In genomic region chr9:136089697-136090045, GRCh38 we compare ENCODE assay signal across 10 cellular contexts. TPM values are rescaled to one million over a fixed set of nuclear protein-coding genes. Genes with fewer than 3 reads are reported as not detected.
DNase-seq lines count a peak whose midpoint lies in the region; ATAC-seq, FAIRE-seq and TF ChIP-seq lines count a peak whose summit lies in the region.
"Had no signal": no experiment of that assay in that cellular context is flagged by ENCODE, and none has a peak within 500 bp of the region (broad histone marks: within the 10 kb centered on the region; RNA-seq: fewer than 3 reads in every experiment).

No MANE protein-coding gene starts in this region.

- CTCF ChIA-PET in HepG2 (lab: Yijun Ruan, JAX; ENCODE audit: low intra/inter-chr PET ratio, low total read pairs), result interaction anchor here (0.9 to 1.6 kb wide), 2 partner anchors 33 to 122 kb away, joined by 3 to 8 read pairs; no protein-coding TSS in a partner anchor

- no peak overlapping the region for H3K4me2 ChIP-seq in HepG2 (ENCODE audit: low read depth, low read length)

- peaks cover 41% of the 10 kb centered on the region; the same call in 1 of the 2 replicates for H4K20me1 ChIP-seq in HepG2 (ENCODE audit: insufficient read depth, low read length)

- peaks cover 36% of the 10 kb centered on the region for H3K4me1 ChIP-seq in HepG2 (ENCODE audit: insufficient read depth, low read length)

- ATAC-seq in HepG2 (no peak), GM19023 (IDR thresholded peaks at IDR 0.05; ENCODE audit: unreplicated experiment) (no peak)

- no peak for FAIRE-seq in HepG2 (lab: Jason Lieb, UNC)

- TF ChIP-seq RAD21 in HepG2 (CRISPR knock-in tag; IDR thresholded peaks at IDR 0.05), result no peak

- H3K4me3 Mint-ChIP-seq in activated T-cell treated with anti-CD3 and anti-CD28 coated beads, Interleukin-2, amount 50 U/mL, for 24 hours, result no peak overlapping the region
- H3K4me3 Mint-ChIP-seq: activated B cell treated with CpG ODN at 0.5 μM for 24 hours, naive B cell had no signal

- H3K4me3 ChIP-seq in WI38 (ENCODE audit: low read depth, low read length), result no peak overlapping the region
- no peak overlapping the region for H3K4me3 ChIP-seq in HepG2 (replicated peaks in 1 of 3; ENCODE audit: insufficient read depth in 1 of 3, low read depth in 2 of 3, low read length in 3 of 3)

- DNase-seq in AG20443 (ENCODE audit: low spot score) (peak; percentile 58), GM20000 (ENCODE audit: low spot score) (peak; percentile 81), HepG2 (ENCODE audit: low spot score) (no peak), hypothalamus (lab: John Stamatoyannopoulos, UW) (no peak), A172 (ENCODE audit: low spot score) (no peak)
- no peak for DNase-seq in activated T-cell treated with anti-CD3 and anti-CD28 coated beads, Interleukin-2, amount 50 U/mL, for 24 hours
- DNase-seq: activated B cell treated with CpG ODN at 0.5 μM for 24 hours, naive B cell had no signal

- H3K27ac ChIP-seq in HepG2 (ENCODE audit: extremely low read length, insufficient read depth, low read length), result no peak overlapping the region

- H3K27ac Mint-ChIP-seq in activated T-cell treated with anti-CD3 and anti-CD28 coated beads, Interleukin-2, amount 50 U/mL, for 24 hours, result no peak overlapping the region
- H3K27ac Mint-ChIP-seq: activated B cell treated with CpG ODN at 0.5 μM for 24 hours had no signal

- H3K27me3 ChIP-seq in HepG2 (ENCODE audit: control insufficient read depth in 1 of 2, insufficient read depth in 2 of 2, low read length in 2 of 2), result no peaks in the 10 kb centered on the region

- intact Hi-C loops in HepG2 (cut with micrococcal nuclease; ENCODE audit: unreplicated experiment), result loop anchor here (5.0 kb wide), 1 partner anchor 37 kb away; no protein-coding TSS in a partner anchor

- in situ Hi-C loops in HepG2 (cut with HindIII; ENCODE audit: extremely low pct_ligation_motif_present, low pct_unique_long_range_greater_than_20kb), result no loop called here

- 95% methylated on average over 3 of the region's 3 CpGs for WGBS in HepG2 (ENCODE audit: low lambda C conversion rate)

- H3K9me3 ChIP-seq in HepG2 (ENCODE audit: low read length), result no peaks in the 10 kb centered on the region

- no peak overlapping the region for H3K9ac ChIP-seq in HepG2 (ENCODE audit: insufficient read depth, low read depth, low read length)

- H3K9me3 Mint-ChIP-seq in activated T-cell treated with anti-CD3 and anti-CD28 coated beads, Interleukin-2, amount 50 U/mL, for 24 hours, result no peaks in the 10 kb centered on the region
- H3K9me3 Mint-ChIP-seq: activated B cell treated with CpG ODN at 0.5 μM for 24 hours, naive B cell had no signal

- peaks cover 84% of the 10 kb centered on the region for H3K79me2 ChIP-seq in HepG2 (ENCODE audit: insufficient read depth, low read length)

- peaks cover 18% of the 10 kb centered on the region for H3K4me1 Mint-ChIP-seq in activated T-cell treated with anti-CD3 and anti-CD28 coated beads, Interleukin-2, amount 50 U/mL, for 24 hours (ENCODE audit: low read depth)

- TF ChIP-seq EP300 in HepG2 (IDR thresholded peaks at IDR 0.05; ENCODE audit: low read depth in 2 of 2, low read length in 2 of 2) (no peak), HepG2 (CRISPR knock-in tag; IDR thresholded peaks at IDR 0.05; ENCODE audit: borderline replicate concordance) (no peak)

- H3K36me3 Mint-ChIP-seq in activated T-cell treated with anti-CD3 and anti-CD28 coated beads, Interleukin-2, amount 50 U/mL, for 24 hours (ENCODE audit: low read depth), result peaks cover 2% of the 10 kb centered on the region
- H3K36me3 Mint-ChIP-seq: naive B cell had no signal

- no TSS peak for BruUV-seq in HepG2 (replicated peaks; lab: Mats Ljungman, UMichigan)

- H2AFZ ChIP-seq in HepG2 (ENCODE audit: low read length), result no peak overlapping the region

- TF ChIP-seq POLR2A in HepG2 (IDR thresholded peaks at IDR 0.05; ENCODE audit: insufficient read depth in 1 of 2, low read depth in 2 of 2, low read length in 2 of 2), result no peak

- 0 out of 5 replicates have a peak, but pooled peaks cover 3 to 5% of the 10 kb centered on the region in 2 experiments for H3K36me3 ChIP-seq in HepG2 (replicated peaks in 1 of 2; ENCODE audit: control insufficient read depth in 1 of 2, insufficient read depth in 2 of 2, low read length in 2 of 2)

- TF ChIP-seq CTCF in GM20000 (IDR thresholded peaks at IDR 0.05; ENCODE audit: extremely low read depth, missing control alignments), result no peak
- peak; percentile 4 for TF ChIP-seq CTCF in WI38 (IDR thresholded peaks at IDR 0.05; ENCODE audit: low read depth, low read length)
- TF ChIP-seq CTCF in HepG2 (CRISPR knock-in tag; IDR thresholded peaks at IDR 0.05), result no peak

- POLR2A ChIA-PET in HepG2 (lab: Yijun Ruan, JAX), result interaction anchor here (1.0 kb wide), 1 partner anchor 30 kb away, joined by 3 read pairs; no protein-coding TSS in a partner anchor

- H3K27me3 Mint-ChIP-seq in activated T-cell treated with anti-CD3 and anti-CD28 coated beads, Interleukin-2, amount 50 U/mL, for 24 hours, result no peaks in the 10 kb centered on the region

TF ChIP-seq in HepG2, 621 proteins besides CTCF, POLR2A, EP300 and RAD21:
- TF ChIP-seq ZSCAN22 (CRISPR knock-in tag; IDR thresholded peaks at IDR 0.05), result no peak
- peak; percentile 37; the same call in 1 of the 2 replicates for TF ChIP-seq STAG1 (CRISPR knock-in tag; IDR thresholded peaks at IDR 0.05)

RNA-seq across cellular contexts. Expression of gene NACC2, which starts 5.4 kb away (rescaled TPM):
- total RNA-seq in HepG2 (2016; rRNA removed; fragmentation: Illumina TruSeq; extraction: Trizol), result 10.5 and 12.3 TPM in 2 replicates
- total RNA-seq in HepG2 (2016; cell fraction: cytosol; rRNA removed; fragmentation: Illumina TruSeq; extraction: Trizol; ENCODE audit: low read depth), result 2.1 and 2.2 TPM in 2 replicates
- total RNA-seq in HepG2 (2016; cell fraction: insoluble cytoplasmic fraction; rRNA removed; fragmentation: Illumina TruSeq; extraction: Trizol), result 9.0 and 12.3 TPM in 2 replicates
- total RNA-seq in HepG2 (2016; cell fraction: membrane; rRNA removed; fragmentation: Illumina TruSeq; extraction: Trizol), result 5.3 TPM in 2 replicates
- 8.0 and 9.6 TPM in 2 replicates for total RNA-seq in HepG2 (2016; cell fraction: nucleus; rRNA removed; fragmentation: Illumina TruSeq; extraction: Trizol)
- polyA plus RNA-seq in HepG2 (2011; rRNA removed), result 5.9 and 6.3 TPM in 2 replicates
- polyA plus RNA-seq in HepG2 (2011; cell fraction: cytosol; rRNA removed), result 4.1 and 5.8 TPM in 2 replicates
- polyA plus RNA-seq in HepG2 (2011; cell fraction: nucleus; rRNA removed), result 28.9 and 40.8 TPM in 2 replicates
- 6.2 and 7.1 TPM in 2 replicates for polyA plus RNA-seq in HepG2 (2012)
- 0.80 TPM in 2 replicates for polyA plus RNA-seq in HepG2 (2016; cell fraction: cytosol; fragmentation: Illumina TruSeq; extraction: Trizol; ENCODE audit: low read depth)
- polyA plus RNA-seq in HepG2 (2016; cell fraction: insoluble cytoplasmic fraction; fragmentation: Illumina TruSeq; extraction: Trizol; ENCODE audit: low read depth), result 8.9 and 10.6 TPM in 2 replicates
- polyA plus RNA-seq in HepG2 (2016; cell fraction: membrane; fragmentation: Illumina TruSeq; extraction: Trizol; ENCODE audit: low read depth), result 2.4 and 2.5 TPM in 2 replicates
- 15.3 and 15.7 TPM in 2 replicates for polyA plus RNA-seq in HepG2 (2016; cell fraction: nucleus; fragmentation: Illumina TruSeq; extraction: Trizol; ENCODE audit: insufficient read depth, low read depth)
- 14.5 and 16.4 TPM in 2 replicates for polyA minus RNA-seq in HepG2 (2011; rRNA and poly(A)+ RNA removed; ENCODE audit: low replicate concordance)
- polyA minus RNA-seq in HepG2 (2011; cell fraction: cytosol; rRNA and poly(A)+ RNA removed), result 9.2 and 9.6 TPM in 2 replicates
- polyA minus RNA-seq in HepG2 (2011; cell fraction: nucleus; rRNA and poly(A)+ RNA removed), result 10.6 and 13.4 TPM in 2 replicates
- 34.2 and 41.6 TPM in 2 replicates for total RNA-seq in A172 (2014; rRNA removed; shearing (Covaris generic))

RNA-seq across cellular contexts. Expression of gene TMEM250, which starts 29.0 kb away (rescaled TPM):
- total RNA-seq in HepG2 (2016; rRNA removed; fragmentation: Illumina TruSeq; extraction: Trizol), result 12.0 and 13.9 TPM in 2 replicates
- total RNA-seq in HepG2 (2016; cell fraction: cytosol; rRNA removed; fragmentation: Illumina TruSeq; extraction: Trizol; ENCODE audit: low read depth), result 7.7 and 7.9 TPM in 2 replicates
- 9.6 and 13.9 TPM in 2 replicates for total RNA-seq in HepG2 (2016; cell fraction: insoluble cytoplasmic fraction; rRNA removed; fragmentation: Illumina TruSeq; extraction: Trizol)
- total RNA-seq in HepG2 (2016; cell fraction: membrane; rRNA removed; fragmentation: Illumina TruSeq; extraction: Trizol), result 17.8 and 22.1 TPM in 2 replicates
- 10.1 and 11.0 TPM in 2 replicates for total RNA-seq in HepG2 (2016; cell fraction: nucleus; rRNA removed; fragmentation: Illumina TruSeq; extraction: Trizol)
- 5.5 and 7.1 TPM in 2 replicates for polyA plus RNA-seq in HepG2 (2011; rRNA removed)
- polyA plus RNA-seq in HepG2 (2011; cell fraction: cytosol; rRNA removed), result 7.1 and 10.4 TPM in 2 replicates
- 9.4 and 12.5 TPM in 2 replicates for polyA plus RNA-seq in HepG2 (2011; cell fraction: nucleus; rRNA removed)
- polyA plus RNA-seq in HepG2 (2012), result 6.0 and 9.5 TPM in 2 replicates
- 6.4 and 8.1 TPM in 2 replicates for polyA plus RNA-seq in HepG2 (2016; cell fraction: cytosol; fragmentation: Illumina TruSeq; extraction: Trizol; ENCODE audit: low read depth)
- 14.5 and 15.8 TPM in 2 replicates for polyA plus RNA-seq in HepG2 (2016; cell fraction: insoluble cytoplasmic fraction; fragmentation: Illumina TruSeq; extraction: Trizol; ENCODE audit: low read depth)
- polyA plus RNA-seq in HepG2 (2016; cell fraction: membrane; fragmentation: Illumina TruSeq; extraction: Trizol; ENCODE audit: low read depth), result 14.9 and 17.1 TPM in 2 replicates
- 14.9 and 17.4 TPM in 2 replicates for polyA plus RNA-seq in HepG2 (2016; cell fraction: nucleus; fragmentation: Illumina TruSeq; extraction: Trizol; ENCODE audit: insufficient read depth, low read depth)
- polyA minus RNA-seq in HepG2 (2011; rRNA and poly(A)+ RNA removed; ENCODE audit: low replicate concordance), result 18.3 and 50.6 TPM in 2 replicates
- polyA minus RNA-seq in HepG2 (2011; cell fraction: cytosol; rRNA and poly(A)+ RNA removed), result 7.9 and 8.8 TPM in 2 replicates
- 4.7 and 8.0 TPM in 2 replicates for polyA minus RNA-seq in HepG2 (2011; cell fraction: nucleus; rRNA and poly(A)+ RNA removed)
- total RNA-seq in A172 (2014; rRNA removed; shearing (Covaris generic)), result 70.4 and 81.1 TPM in 2 replicates

Comparison
In these comparisons a context has a peak if more than half of its experiments do, and no peak if none do; other contexts are left out.
1. DNase-seq: peak in AG20443 (single experiment) and GM20000 (single experiment); none in HepG2 (single experiment), activated T-cell treated with anti-CD3 and anti-CD28 coated beads, Interleukin-2, amount 50 U/mL, for 24 hours (single experiment), hypothalamus (0 of 51) and A172 (single experiment).